Comparison of ENCODE assay signal across 8 cellular contexts in the genomic region with DNA sequence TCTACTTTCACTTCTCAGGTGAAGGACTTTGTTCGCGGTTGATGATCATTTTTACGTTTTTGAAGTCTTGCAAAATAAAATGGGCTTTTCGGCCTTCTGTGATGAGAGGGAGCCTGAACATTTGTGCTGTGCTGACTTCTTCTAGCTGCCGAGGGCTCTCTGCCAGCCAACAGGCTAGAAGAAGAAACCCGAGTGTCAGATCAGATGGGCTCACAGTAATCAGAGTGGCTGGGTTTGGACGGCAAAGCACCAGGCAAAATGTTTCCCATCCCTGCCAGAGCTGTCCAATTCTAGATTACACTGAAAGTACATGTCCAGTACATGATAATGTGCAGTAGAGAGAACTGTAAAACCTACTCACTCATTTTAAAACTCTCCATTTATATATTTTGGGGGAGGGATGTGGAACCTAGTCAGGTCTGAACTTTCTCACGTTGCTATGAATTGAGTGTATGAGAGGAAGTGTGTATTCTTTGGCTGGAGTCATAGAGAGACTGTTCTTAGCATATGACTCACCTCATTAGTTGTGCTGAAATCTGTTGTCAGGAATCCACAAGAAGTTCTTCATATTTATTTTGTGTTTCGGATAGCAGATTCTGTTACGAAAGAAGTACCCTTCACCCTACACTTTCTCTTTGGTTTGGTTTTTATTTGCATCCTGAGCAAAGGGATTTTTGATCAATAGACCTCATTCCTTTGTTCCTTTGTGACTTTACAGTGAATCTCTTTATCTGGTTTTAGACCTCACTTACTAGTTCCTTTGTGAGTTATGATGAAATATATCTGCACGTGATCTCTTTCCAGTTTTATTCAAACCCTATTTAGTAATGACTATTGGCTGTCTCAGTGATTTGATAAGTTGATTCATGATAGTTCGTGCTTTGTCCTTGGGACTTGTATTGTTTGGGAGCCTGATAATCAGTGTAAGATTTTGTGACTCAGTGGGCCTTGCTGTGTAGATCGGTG. TPM values are rescaled to one million over a fixed set of nuclear protein-coding genes. Genes with fewer than 3 reads are reported as not detected.
DNase-seq lines count a peak whose midpoint lies in the region; ATAC-seq, FAIRE-seq and TF ChIP-seq lines count a peak whose summit lies in the region.

No MANE protein-coding gene starts in this region.

- H3K9me3 ChIP-seq in CD8-positive, alpha-beta memory T cell (ENCODE audit: low read length), result no peaks in the 10 kb centered on the region
- H3K9me3 ChIP-seq in RWPE2 (ENCODE audit: severe bottlenecking), result no peaks in the 10 kb centered on the region
- H3K9me3 ChIP-seq in keratinocyte (ENCODE audit: control insufficient read depth, low read depth, low read length), result no peaks in the 10 kb centered on the region
- no peaks in the 10 kb centered on the region for H3K9me3 ChIP-seq in spleen

- dilution Hi-C loops in keratinocyte (cut with MboI; ENCODE audit: extremely low pct_ligation_motif_present, low sequenced_read_pairs), result no loop called here

- peaks cover 73% of the 10 kb centered on the region for H3K79me2 ChIP-seq in keratinocyte (ENCODE audit: control insufficient read depth, insufficient read depth, low read length)

- peak overlapping the region; percentile 34 for H3K4me3 ChIP-seq in CD8-positive, alpha-beta memory T cell (ENCODE audit: low read length)
- H3K4me3 ChIP-seq in RWPE2 (ENCODE audit: severe bottlenecking) (no peak overlapping the region), keratinocyte (ENCODE audit: control insufficient read depth in 2 of 3, extremely low read depth in 1 of 3, insufficient read depth in 2 of 3, low read depth in 1 of 3, low read length in 3 of 3) (peak overlapping the region in 2 of 3 experiments; percentile 44 to 62), spleen (peak overlapping the region in 5 of 8 donors; percentile 7 to 52 (median 11))

- intact Hi-C loops in spleen (cut with DNase I; ENCODE audit: low total_unique reads), result no loop called here

- CTCF ChIA-PET in CD8-positive, alpha-beta memory T cell (lab: Charles Lee), result no interaction called here

- H3K27ac ChIP-seq in CD8-positive, alpha-beta memory T cell (ENCODE audit: low read depth, low read length), result peak overlapping the region; percentile 79
- peak overlapping the region; percentile 92 for H3K27ac ChIP-seq in RWPE2 (ENCODE audit: poor library complexity, severe bottlenecking)
- peak overlapping the region; percentile 96 for H3K27ac ChIP-seq in keratinocyte (ENCODE audit: control insufficient read depth, insufficient read depth, low read length)
- peak overlapping the region; percentile 68 to 98 (median 94) for H3K27ac ChIP-seq in spleen

- peak; percentile 64 for FAIRE-seq in keratinocyte (lab: Jason Lieb, UNC)

- no peaks in the 10 kb centered on the region for H3K9me3 Mint-ChIP-seq in CD8-positive, alpha-beta memory T cell
- H3K9me3 Mint-ChIP-seq in brain, result no peaks in the 10 kb centered on the region

- 45 to 57% (median 50%) methylated on average over 13 of the region's 13 CpGs for WGBS in spleen, 5 donors

- peaks cover 78% of the 10 kb centered on the region for H3K4me1 ChIP-seq in CD8-positive, alpha-beta memory T cell (ENCODE audit: insufficient read depth, low read length)
- peaks cover 26% of the 10 kb centered on the region for H3K4me1 ChIP-seq in RWPE2 (ENCODE audit: insufficient read depth, poor library complexity, severe bottlenecking)
- peaks cover 53% of the 10 kb centered on the region for H3K4me1 ChIP-seq in keratinocyte (ENCODE audit: control insufficient read depth, extremely low read depth, insufficient read depth, low read length)
- H3K4me1 ChIP-seq in spleen, result peaks cover 65 to 91% (median 86%) of the 10 kb centered on the region in 6 donors

- H3K36me3 ChIP-seq in CD8-positive, alpha-beta memory T cell (ENCODE audit: insufficient read depth, low read length), result no peaks in the 10 kb centered on the region
- H3K36me3 ChIP-seq in RWPE2 (ENCODE audit: low read depth), result peaks cover 5% of the 10 kb centered on the region; the same call in 1 of the 2 replicates
- H3K36me3 ChIP-seq in keratinocyte (ENCODE audit: control insufficient read depth in 2 of 2, extremely low read depth in 1 of 2, insufficient read depth in 2 of 2, low read length in 2 of 2), result no peaks in the 10 kb centered on the region
- no peaks in the 10 kb centered on the region for H3K36me3 ChIP-seq in spleen

- peak overlapping the region; percentile 88 for H3K4me2 ChIP-seq in keratinocyte (ENCODE audit: control insufficient read depth, extremely low read depth, insufficient read depth, low read depth, low read length)

- H4K20me1 ChIP-seq in keratinocyte (ENCODE audit: control insufficient read depth, extremely low read depth, insufficient read depth, low read length), result no peaks in the 10 kb centered on the region

- no peaks in the 10 kb centered on the region for H3K9me1 ChIP-seq in keratinocyte (ENCODE audit: control insufficient read depth, extremely low read depth, insufficient read depth, low read length)

- H3K9ac ChIP-seq in keratinocyte (ENCODE audit: control insufficient read depth, extremely low read depth, insufficient read depth, low read length), result peak overlapping the region; percentile 78

- ATAC-seq in GM19324 (IDR thresholded peaks at IDR 0.05; ENCODE audit: low FRiP score, unreplicated experiment), result peak; percentile 50
- peak; percentile 89 for ATAC-seq in HG03378 (IDR thresholded peaks at IDR 0.05; ENCODE audit: unreplicated experiment)
- ATAC-seq in RWPE2 (ENCODE audit: low read depth), result peak; percentile 63

- peak overlapping the region; percentile 83 to 97 (median 91) for H3K4me3 Mint-ChIP-seq in CD8-positive, alpha-beta memory T cell
- peak overlapping the region; percentile 56 to 99 (median 86) for H3K4me3 Mint-ChIP-seq in brain

- peaks cover 81 to 88% (median 84%) of the 10 kb centered on the region in 3 donors for H3K4me1 Mint-ChIP-seq in CD8-positive, alpha-beta memory T cell
- peaks cover 86% of the 10 kb centered on the region for H3K4me1 Mint-ChIP-seq in brain

- H2AFZ ChIP-seq in keratinocyte (ENCODE audit: control insufficient read depth, low read length), result no peak overlapping the region

- TF ChIP-seq CTCF in RWPE2 (IDR thresholded peaks at IDR 0.05; ENCODE audit: poor library complexity, severe bottlenecking) (no peak), brain (conservative IDR thresholded peaks at IDR 0.05) (no peak), keratinocyte (optimal IDR thresholded peaks at IDR 0.05 in 1 of 3, IDR thresholded peaks at IDR 0.05 in 1 of 3, conservative IDR thresholded peaks at IDR 0.05 in 1 of 3; ENCODE audit: extremely low read depth in 1 of 3, insufficient read depth in 2 of 3, low read length in 3 of 3) (no peak), spleen (IDR thresholded peaks at IDR 0.05 in 8 of 11, conservative IDR thresholded peaks at IDR 0.05 in 3 of 11) (no peak)

- H3K27me3 Mint-ChIP-seq in CD8-positive, alpha-beta memory T cell, result peaks cover 0 to 2% of the 10 kb centered on the region in 2 donors
- H3K27me3 Mint-ChIP-seq in brain, result peaks cover 8% of the 10 kb centered on the region

- peak; percentile 9 to 62 (median 54) for DNase-seq in CD8-positive, alpha-beta memory T cell
- DNase-seq in RWPE2 (ENCODE audit: low spot score), result no peak
- peak; percentile 65 for DNase-seq in keratinocyte (ENCODE audit: low read depth, low spot score)
- DNase-seq in spleen, result no peak
- no peak for DNase-seq in HuH-7.5 (ENCODE audit: low spot score)

- H3K27ac Mint-ChIP-seq in CD8-positive, alpha-beta memory T cell, result peak overlapping the region; percentile 86 to 99 (median 96)
- peak overlapping the region; percentile 27 to 96 (median 77) for H3K27ac Mint-ChIP-seq in brain

- no peaks in the 10 kb centered on the region for H3K27me3 ChIP-seq in CD8-positive, alpha-beta memory T cell (ENCODE audit: insufficient read depth, low read length, poor library complexity, severe bottlenecking)
- H3K27me3 ChIP-seq in RWPE2 (ENCODE audit: insufficient read depth, poor library complexity, severe bottlenecking) (no peaks in the 10 kb centered on the region), keratinocyte (ENCODE audit: control insufficient read depth, extremely low read depth, insufficient read depth, low read length) (no peaks in the 10 kb centered on the region), spleen (replicated peaks in 1 of 7) (no peaks in the 10 kb centered on the region)

- POLR2A ChIA-PET in CD8-positive, alpha-beta memory T cell (lab: Charles Lee), result interaction anchor here (0.5 kb wide), 1 partner anchor 127 kb away, joined by 4 read pairs; no protein-coding TSS in a partner anchor

- no peak for TF ChIP-seq POLR2A in spleen (IDR thresholded peaks at IDR 0.05)

- H3K36me3 Mint-ChIP-seq in CD8-positive, alpha-beta memory T cell, result peaks cover 0 to 21% (median 0%) of the 10 kb centered on the region in 3 donors
- H3K36me3 Mint-ChIP-seq in brain, result no peaks in the 10 kb centered on the region

RNA-seq across cellular contexts. Expression of a gene that starts 4.8 kb away (rescaled TPM):
- total RNA-seq in CD8-positive, alpha-beta memory T cell, result 100 to 1,000 TPM; 259 to 263 TPM
- polyA plus RNA-seq in CD8-positive, alpha-beta memory T cell, result 58.0 TPM
- polyA plus RNA-seq in brain (ENCODE audit: insufficient read depth, low read depth, low replicate concordance), result 432 TPM
- polyA plus RNA-seq in keratinocyte, result 357 to 412 TPM (median 381 TPM) in 3 replicates
- polyA plus RNA-seq in keratinocyte (2011; ENCODE audit: low read depth), result 305 TPM
- polyA plus RNA-seq in keratinocyte (2011; cell fraction: cytosol; rRNA removed), result 239 and 241 TPM in 2 replicates
- polyA plus RNA-seq in keratinocyte (2011; cell fraction: nucleus; rRNA removed), result 486 and 517 TPM in 2 replicates
- polyA plus RNA-seq in keratinocyte (2012; ENCODE audit: low replicate concordance), result 252 and 318 TPM in 2 replicates
- polyA minus RNA-seq in keratinocyte, result 225 to 603 TPM (median 478 TPM) in 3 replicates
- 257 TPM for polyA minus RNA-seq in keratinocyte (2011; cell fraction: cytosol; rRNA and poly(A)+ RNA removed)
- polyA minus RNA-seq in keratinocyte (2011; cell fraction: nucleus; rRNA and poly(A)+ RNA removed), result 329 and 500 TPM in 2 replicates
- 100 to 1,000 TPM; 123 to 209 (median 141) TPM for total RNA-seq in spleen
- 10 to 100 TPM; 34.5 to 62.0 (median 49.2) TPM for polyA plus RNA-seq in spleen

Comparison
In these comparisons a context has a peak if more than half of its experiments do, and no peak if none do; other contexts are left out.
1. DNase-seq: peak in CD8-positive, alpha-beta memory T cell (5 of 5) and keratinocyte (single experiment); none in RWPE2 (single experiment), spleen (single experiment) and HuH-7.5 (single experiment).
2. Peak in every context shown above with its lines, with median percentiles within 50 percentile points of each other: H3K27ac ChIP-seq and ATAC-seq.